Comparison of ENCODE assay signal across 21 cellular contexts in genomic region chr1:208237241-208237640, GRCh38. TPM values are rescaled to one million over a fixed set of nuclear protein-coding genes. Genes with fewer than 3 reads are reported as not detected.
A peak's percentile ranks its signal among the peaks of the same experiment; 100 is the strongest.
DNase-seq lines count a peak whose midpoint lies in the region; ATAC-seq and TF ChIP-seq lines count a peak whose summit lies in the region.
"Had no signal": no experiment of that assay in that cellular context is flagged by ENCODE, and none has a peak within 500 bp of the region (broad histone marks: within the 10 kb centered on the region; RNA-seq: fewer than 3 reads in every experiment).

No MANE protein-coding gene starts in this region.

- no TSS peak for BruUV-seq in MCF 10A (replicated peaks; lab: Mats Ljungman, UMichigan)

- H3K36me3 Mint-ChIP-seq in MCF 10A (ENCODE audit: insufficient read depth, unreplicated experiment) (no peaks in the 10 kb centered on the region), glutamatergic neuron (ENCODE audit: unreplicated experiment) (no peaks in the 10 kb centered on the region), H9 (ENCODE audit: insufficient read depth in 1 of 3, low read depth in 3 of 3) (no peaks in the 10 kb centered on the region; a peak in 1 of 7 replicates)
- H3K36me3 Mint-ChIP-seq: activated CD8-positive, alpha-beta memory T cell treated with anti-CD3 and anti-CD28 coated beads, Interleukin-2, amount 10 ng/mL, durations not matched to agents 7 days and 5 days had no signal

- H3K9me3 Mint-ChIP-seq in MCF 10A (ENCODE audit: unreplicated experiment) = no peaks in the 10 kb centered on the region
- H3K9me3 Mint-ChIP-seq in glutamatergic neuron (ENCODE audit: unreplicated experiment) = peaks cover 9% of the 10 kb centered on the region
- H3K9me3 Mint-ChIP-seq in H9 = peaks cover 0 to 1% of the 10 kb centered on the region in 2 experiments; a peak in 1 of 5 replicates
- H3K9me3 Mint-ChIP-seq: activated T-helper 17 cell treated with anti-CD3 and anti-CD28 coated beads, Interleukin-2, amount 50 U/mL, for 72 hours had no signal

- CTCF ChIA-PET in MCF 10A (lab: Yijun Ruan, JAX) = interaction anchor here (0.6 to 19.5 kb wide), 26 partner anchors 6 to 1011 kb away, joined by 3 to 1037 read pairs (median 10); partner anchors contain the start of gene PLXNA2

- H3K4me3 Mint-ChIP-seq in MCF 10A (ENCODE audit: unreplicated experiment) (no peak overlapping the region), glutamatergic neuron (ENCODE audit: unreplicated experiment) (no peak overlapping the region), H9 (no peak overlapping the region)
- H3K4me3 Mint-ChIP-seq: activated CD8-positive, alpha-beta memory T cell treated with anti-CD3 and anti-CD28 coated beads, Interleukin-2, amount 10 ng/mL, durations not matched to agents 7 days and 5 days had no signal

- H2BK15ac ChIP-seq in mesendoderm (replicated peaks; ENCODE audit: low read depth) (no peak overlapping the region), H9 (ENCODE audit: low read depth, low read length) (no peak overlapping the region)

- H3K23me2 ChIP-seq in H9 (ENCODE audit: insufficient read length, low read depth, low read length, poor library complexity, severe bottlenecking) = no peaks in the 10 kb centered on the region

- H3K27ac Mint-ChIP-seq in MCF 10A (ENCODE audit: low read depth, unreplicated experiment) (peak overlapping the region; percentile 81), glutamatergic neuron (ENCODE audit: unreplicated experiment) (no peak overlapping the region), H9 (no peak overlapping the region)
- H3K27ac Mint-ChIP-seq: activated CD8-positive, alpha-beta memory T cell treated with anti-CD3 and anti-CD28 coated beads, Interleukin-2, amount 10 ng/mL, durations not matched to agents 7 days and 5 days; activated T-helper 17 cell treated with anti-CD3 and anti-CD28 coated beads, Interleukin-2, amount 50 U/mL, for 72 hours had no signal

- peaks cover 70% of the 10 kb centered on the region for H3K4me1 Mint-ChIP-seq in MCF 10A (ENCODE audit: insufficient read depth, unreplicated experiment)
- peaks cover 67% of the 10 kb centered on the region for H3K4me1 Mint-ChIP-seq in glutamatergic neuron (ENCODE audit: low read depth, unreplicated experiment)
- H3K4me1 Mint-ChIP-seq in H9 = peaks cover 55 to 65% of the 10 kb centered on the region in 2 experiments

- H4K5ac ChIP-seq in mesendoderm (ENCODE audit: low read length) = no peak overlapping the region
- H4K5ac ChIP-seq in H9 (ENCODE audit: insufficient read length, low read depth, low read length) = no peak overlapping the region

- ATAC-seq in upper lobe of left lung (ENCODE audit: low FRiP score in 2 of 2) = no peak
- ATAC-seq: activated CD8-positive, alpha-beta memory T cell treated with anti-CD3 and anti-CD28 coated beads, Interleukin-2, amount 10 ng/mL, durations not matched to agents 7 days and 5 days; activated T-helper 17 cell treated with anti-CD3 and anti-CD28 coated beads, Interleukin-2, amount 50 U/mL, for 72 hours; left lung had no signal

- intact Hi-C loops in MCF 10A (cut with micrococcal nuclease) = loop anchor here (2.0 kb wide), 1 partner anchor 16 kb away; no protein-coding TSS in a partner anchor
- intact Hi-C loops in breast epithelium (cut with DNase I; ENCODE audit: low total_unique reads) = loop anchor here (10.0 kb wide), 1 partner anchor 202 kb away; no protein-coding TSS in a partner anchor

- H3K4me2 ChIP-seq in mesendoderm (ENCODE audit: low read length) (no peak overlapping the region), H9 (ENCODE audit: insufficient read depth, insufficient read length, low read length) (no peak overlapping the region)

- H3K14ac ChIP-seq in H9 (ENCODE audit: insufficient read depth, low read length) = no peak overlapping the region

- H3K9me3 ChIP-seq in breast epithelium (no peaks in the 10 kb centered on the region), upper lobe of left lung (no peaks in the 10 kb centered on the region), SJCRH30 (replicated peaks) (no peaks in the 10 kb centered on the region), H9 (ENCODE audit: control insufficient read depth, low read depth, low read length) (no peaks in the 10 kb centered on the region)
- H3K9me3 ChIP-seq: adrenal gland, BE2C, left lung had no signal

- H3K27me3 ChIP-seq in breast epithelium = no peaks in the 10 kb centered on the region
- H3K27me3 ChIP-seq in mesendoderm (ENCODE audit: insufficient read depth, low read length, poor library complexity) = no peaks in the 10 kb centered on the region
- no peaks in the 10 kb centered on the region for H3K27me3 ChIP-seq in upper lobe of left lung
- H3K27me3 ChIP-seq in SJCRH30 = no peaks in the 10 kb centered on the region
- peaks cover 15% of the 10 kb centered on the region; the same call in 1 of the 2 replicates for H3K27me3 ChIP-seq in H9 (ENCODE audit: insufficient read depth, low read length)
- H3K27me3 ChIP-seq: adrenal gland, BE2C had no signal

- no peak overlapping the region for H3K27ac ChIP-seq in breast epithelium
- no peak overlapping the region for H3K27ac ChIP-seq in mesendoderm (ENCODE audit: low read depth, low read length)
- peak overlapping the region in 3 of 4 donors; percentile 78 to 85 (median 79) for H3K27ac ChIP-seq in upper lobe of left lung
- no peak overlapping the region for H3K27ac ChIP-seq in SJCRH30
- H3K27ac ChIP-seq in H9 (ENCODE audit: insufficient read length, low read depth, low read length) = no peak overlapping the region
- H3K27ac ChIP-seq: 22Rv1 had no signal

- no peak overlapping the region for H4K91ac ChIP-seq in H9 (ENCODE audit: insufficient read length, low read depth, low read length)

- H3K4ac ChIP-seq in mesendoderm (ENCODE audit: low read depth, low read length) (peak overlapping the region; percentile 37), H9 (ENCODE audit: low read depth, low read length) (no peak overlapping the region)

- H3K56ac ChIP-seq in mesendoderm (ENCODE audit: low read length) (peak overlapping the region; percentile 85), H9 (ENCODE audit: insufficient read length, low read depth, low read length) (no peak overlapping the region)

- TF ChIP-seq POLR2A in breast epithelium (IDR thresholded peaks at IDR 0.05) = no peak
- TF ChIP-seq POLR2A in upper lobe of left lung (IDR thresholded peaks at IDR 0.05) = no peak

- H3K36me3 ChIP-seq in breast epithelium (no peaks in the 10 kb centered on the region), mesendoderm (ENCODE audit: control insufficient read depth, insufficient read depth, low read length) (no peaks in the 10 kb centered on the region), upper lobe of left lung (peaks cover 0 to 12% (median 0%) of the 10 kb centered on the region in 4 donors), SJCRH30 (no peaks in the 10 kb centered on the region; the same call in 1 of the 2 replicates)
- H3K36me3 ChIP-seq: adrenal gland, BE2C, left lung had no signal

- no peak overlapping the region for H3T11ph ChIP-seq in H9 (ENCODE audit: low read length)

- H3K79me2 ChIP-seq in mesendoderm (ENCODE audit: control insufficient read depth, insufficient read depth, low read length) = peaks cover 63% of the 10 kb centered on the region
- H3K79me2 ChIP-seq in H9 (ENCODE audit: insufficient read depth, low read length) = no peaks in the 10 kb centered on the region

- POLR2A ChIA-PET in MCF 10A (lab: Yijun Ruan, JAX) = interaction anchor here (0.6 to 14.6 kb wide), 21 partner anchors 8 to 1156 kb away, joined by 3 to 186 read pairs (median 6); no protein-coding TSS in a partner anchor

- no peak overlapping the region for H3K23ac ChIP-seq in mesendoderm (ENCODE audit: low read length)
- no peak overlapping the region for H3K23ac ChIP-seq in H9 (ENCODE audit: insufficient read length, low read depth, low read length)

- H3K4me1 ChIP-seq in breast epithelium = no peaks in the 10 kb centered on the region
- H3K4me1 ChIP-seq in mesendoderm (ENCODE audit: control insufficient read depth, low read depth, low read length) = peaks cover 51% of the 10 kb centered on the region
- H3K4me1 ChIP-seq in upper lobe of left lung = peaks cover 87 to 95% (median 88%) of the 10 kb centered on the region in 4 donors
- H3K4me1 ChIP-seq in SJCRH30 = peaks cover 83% of the 10 kb centered on the region
- H3K4me1 ChIP-seq in H9 (ENCODE audit: insufficient read depth, low read length) = 0 out of 2 replicates have a peak, but pooled peaks cover 2% of the 10 kb centered on the region

- H2AK5ac ChIP-seq in mesendoderm (ENCODE audit: low read length) = no peak overlapping the region
- H2AK5ac ChIP-seq in H9 (ENCODE audit: insufficient read length, low read length) = no peak overlapping the region

- H3K9ac ChIP-seq in mesendoderm (ENCODE audit: low read length) = peak overlapping the region; percentile 68
- H3K9ac ChIP-seq in H9 (ENCODE audit: extremely low read depth, insufficient read length, low read length) = no peak overlapping the region

- H3K4me3 ChIP-seq in breast epithelium = no peak overlapping the region
- no peak overlapping the region for H3K4me3 ChIP-seq in mesendoderm (ENCODE audit: low read length)
- H3K4me3 ChIP-seq in upper lobe of left lung = no peak overlapping the region
- no peak overlapping the region for H3K4me3 ChIP-seq in SJCRH30
- H3K4me3 ChIP-seq: adrenal gland, left lung had no signal

- H2BK20ac ChIP-seq in H9 (ENCODE audit: low read depth, low read length, poor library complexity, severe bottlenecking) = no peak overlapping the region

- H3K79me1 ChIP-seq in mesendoderm (ENCODE audit: low read length) (peaks cover 16% of the 10 kb centered on the region), H9 (ENCODE audit: insufficient read depth, low read depth, low read length, poor library complexity, severe bottlenecking) (no peaks in the 10 kb centered on the region)

- DNase-seq in MCF 10A (ENCODE audit: unreplicated experiment) = peak; percentile 75
- no peak for DNase-seq in breast epithelium (ENCODE audit: low spot score in 2 of 2)
- peak; percentile 64 for DNase-seq in dermis blood vessel endothelial cell
- DNase-seq in mesendoderm = no peak
- no peak for DNase-seq in upper lobe of left lung
- no peak for DNase-seq in glutamatergic neuron
- no peak for DNase-seq in SJCRH30
- DNase-seq in H9 = no peak
- DNase-seq: activated CD4-positive, CD25-positive, alpha-beta regulatory T cell treated with anti-CD3 and anti-CD28 coated beads, Interleukin-2, amount 50 U/mL, for 72 hours; activated CD8-positive, alpha-beta memory T cell treated with anti-CD3 and anti-CD28 coated beads, Interleukin-2, amount 10 ng/mL, durations not matched to agents 7 days and 5 days; BE2C; COR-L47; KBM-7; left lung; MV-4-11; NCI-H187 treated with DMSO at 0.1 percent for 48 hours; NCI-H446 treated with DMSO at 0.1 percent for 48 hours; NK-92 treated with Interleukin-12 subunit alpha and Interleukin-12 subunit beta, amount 100 ng/mL, for 24 hours had no signal

- H3K27me3 Mint-ChIP-seq in MCF 10A (ENCODE audit: insufficient read depth, unreplicated experiment) = no peaks in the 10 kb centered on the region
- H3K27me3 Mint-ChIP-seq in glutamatergic neuron (ENCODE audit: unreplicated experiment) = peaks cover 1% of the 10 kb centered on the region
- peaks cover 52% of the 10 kb centered on the region for H3K27me3 Mint-ChIP-seq in H9 (ENCODE audit: low read depth)

- WGBS in mesendoderm (ENCODE audit: extremely low coverage, insufficient coverage, low lambda C conversion rate) = no CpG with 5 or more reads among the region's 8 CpGs
- 70 to 81% methylated on average over 8 of the region's 8 CpGs for WGBS in upper lobe of left lung, 2 donors
- WGBS in H9 (ENCODE audit: extremely low coverage, insufficient read length, low lambda C conversion rate) = no CpG with 5 or more reads among the region's 8 CpGs

- H2BK5ac ChIP-seq in mesendoderm (ENCODE audit: low read length) = no peak overlapping the region
- H2BK5ac ChIP-seq in H9 (ENCODE audit: insufficient read length, low read length) = no peak overlapping the region

- H2BK120ac ChIP-seq in mesendoderm (ENCODE audit: low read depth, low read length) (no peak overlapping the region), H9 (ENCODE audit: low read depth, low read length, poor library complexity, severe bottlenecking) (no peak overlapping the region)

- no peaks in the 10 kb centered on the region for H4K20me1 ChIP-seq in H9 (ENCODE audit: control insufficient read depth, insufficient read depth, insufficient read length)

- H3K18ac ChIP-seq in mesendoderm (ENCODE audit: low read length) = peak overlapping the region; percentile 31
- no peak overlapping the region for H3K18ac ChIP-seq in H9 (ENCODE audit: insufficient read length, low read depth, low read length)

- peak; percentile 34 for TF ChIP-seq CTCF in MCF 10A (IDR thresholded peaks at IDR 0.05; ENCODE audit: unreplicated experiment)
- TF ChIP-seq CTCF in breast epithelium (IDR thresholded peaks at IDR 0.05) = no peak
- TF ChIP-seq CTCF in upper lobe of left lung (IDR thresholded peaks at IDR 0.05) = no peak
- TF ChIP-seq CTCF in glutamatergic neuron (IDR thresholded peaks at IDR 0.05; ENCODE audit: partially characterized antibody, unreplicated experiment) = no peak
- no peak for TF ChIP-seq CTCF in H9 (conservative IDR thresholded peaks at IDR 0.05)

- no peak overlapping the region for H2AFZ ChIP-seq in H9 (ENCODE audit: low read length)

- no peak overlapping the region for H2BK12ac ChIP-seq in H9 (ENCODE audit: insufficient read length, low read depth, low read length)

- H4K8ac ChIP-seq in mesendoderm (ENCODE audit: low read depth, low read length) (no peak overlapping the region), H9 (replicated peaks; ENCODE audit: insufficient read length, low read depth, low read length) (no peak overlapping the region)

- TF ChIP-seq EP300 in upper lobe of left lung (IDR thresholded peaks at IDR 0.05) = no peak

RNA-seq across cellular contexts. Expression of gene PLXNA2, which starts 6.9 kb away (rescaled TPM):
- total RNA-seq in MCF 10A (2022) (59.2 and 69.7 TPM in 2 replicates), breast epithelium (10 to 100 TPM; 11.3 to 18.2 (median 11.5) TPM), dermis blood vessel endothelial cell (54.8 and 95.8 TPM in 2 replicates), upper lobe of left lung (100 to 1,000 TPM in 3 of 6 donors, 10 to 100 TPM in 3; 77.5 to 150 (median 101) TPM), glutamatergic neuron (ENCODE audit: unreplicated experiment) (66.0 TPM), H9 (2021) (0.57 and 0.64 TPM in 2 replicates)
- 7.9 TPM for polyA plus RNA-seq in mesendoderm (2013, experiment 1 of 2)
- polyA plus RNA-seq in mesendoderm (2013, experiment 2 of 2) = 7.4 TPM
- total RNA-seq in SJCRH30 (2014; rRNA removed; shearing (Covaris generic)) = 26.2 and 34.8 TPM in 2 replicates

Comparison
In these comparisons a context has a peak if more than half of its experiments do, and no peak if none do; other contexts are left out.
1. DNase-seq: peak in MCF 10A (single experiment) and dermis blood vessel endothelial cell (single experiment); none in breast epithelium (0 of 2), mesendoderm (single experiment), upper lobe of left lung (0 of 2), glutamatergic neuron (single experiment), SJCRH30 (0 of 2) and H9 (single experiment).
2. H3K27ac ChIP-seq: peak in upper lobe of left lung (3 of 4); none in breast epithelium (0 of 2), mesendoderm (single experiment), SJCRH30 (single experiment) and H9 (single experiment).